Comparison of ENCODE assay signal across 1 cellular context in genomic region chr10:3197354-3198003, GRCh38.
TF ChIP-seq lines count a peak whose summit lies in the region.

No MANE protein-coding gene starts in this region.

TF ChIP-seq in GM12878, 131 proteins besides CTCF, POLR2A, EP300 and RAD21 (continued from another document):
- TF ChIP-seq MLLT1 (IDR thresholded peaks at IDR 0.05), result peak; percentile 49; the same call in 1 of the 2 replicates
- peak; percentile 39 for TF ChIP-seq PBX3 (IDR thresholded peaks at IDR 0.05; ENCODE audit: insufficient replicate concordance, low read depth, low read length)
- TF ChIP-seq, protein P1, sequence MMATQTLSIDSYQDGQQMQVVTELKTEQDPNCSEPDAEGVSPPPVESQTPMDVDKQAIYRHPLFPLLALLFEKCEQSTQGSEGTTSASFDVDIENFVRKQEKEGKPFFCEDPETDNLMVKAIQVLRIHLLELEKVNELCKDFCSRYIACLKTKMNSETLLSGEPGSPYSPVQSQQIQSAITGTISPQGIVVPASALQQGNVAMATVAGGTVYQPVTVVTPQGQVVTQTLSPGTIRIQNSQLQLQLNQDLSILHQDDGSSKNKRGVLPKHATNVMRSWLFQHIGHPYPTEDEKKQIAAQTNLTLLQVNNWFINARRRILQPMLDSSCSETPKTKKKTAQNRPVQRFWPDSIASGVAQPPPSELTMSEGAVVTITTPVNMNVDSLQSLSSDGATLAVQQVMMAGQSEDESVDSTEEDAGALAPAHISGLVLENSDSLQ (IDR thresholded peaks at IDR 0.05), result peak; percentile 82
- TF ChIP-seq RAD51 (IDR thresholded peaks at IDR 0.05), result no peak
- TF ChIP-seq DPF2 (IDR thresholded peaks at IDR 0.05), result peak; percentile 84
- TF ChIP-seq RB1 (IDR thresholded peaks at IDR 0.05; ENCODE audit: borderline replicate concordance), result no peak
- TF ChIP-seq CBFB (IDR thresholded peaks at IDR 0.05; ENCODE audit: low read depth), result peak; percentile 83
- TF ChIP-seq, protein P2, sequence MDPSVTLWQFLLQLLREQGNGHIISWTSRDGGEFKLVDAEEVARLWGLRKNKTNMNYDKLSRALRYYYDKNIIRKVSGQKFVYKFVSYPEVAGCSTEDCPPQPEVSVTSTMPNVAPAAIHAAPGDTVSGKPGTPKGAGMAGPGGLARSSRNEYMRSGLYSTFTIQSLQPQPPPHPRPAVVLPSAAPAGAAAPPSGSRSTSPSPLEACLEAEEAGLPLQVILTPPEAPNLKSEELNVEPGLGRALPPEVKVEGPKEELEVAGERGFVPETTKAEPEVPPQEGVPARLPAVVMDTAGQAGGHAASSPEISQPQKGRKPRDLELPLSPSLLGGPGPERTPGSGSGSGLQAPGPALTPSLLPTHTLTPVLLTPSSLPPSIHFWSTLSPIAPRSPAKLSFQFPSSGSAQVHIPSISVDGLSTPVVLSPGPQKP (IDR thresholded peaks at IDR 0.05; ENCODE audit: low read depth, low read length), result no peak
- TF ChIP-seq SREBF1 (IDR thresholded peaks at IDR 0.05; ENCODE audit: low read length), result no peak
- peak; percentile 97 for TF ChIP-seq BCL11A (IDR thresholded peaks at IDR 0.05; ENCODE audit: low read depth, low read length)
- 0 out of 4 replicates have a peak, but pooled peaks of 1 of the 2 experiments have one; percentile 41 for TF ChIP-seq CEBPB (IDR thresholded peaks at IDR 0.05; ENCODE audit: borderline replicate concordance in 1 of 2, low read depth in 2 of 2, low read length in 2 of 2)
- 0 out of 2 replicates have a peak, but pooled peaks have one; percentile 16 for TF ChIP-seq TCF7 (IDR thresholded peaks at IDR 0.05; ENCODE audit: borderline replicate concordance)
- TF ChIP-seq WRNIP1 (IDR thresholded peaks at IDR 0.05; ENCODE audit: borderline replicate concordance, low read depth, low read length), result no peak
- TF ChIP-seq POLR2AphosphoS5 (IDR thresholded peaks at IDR 0.05; ENCODE audit: low read length), result no peak
- no peak for TF ChIP-seq SIN3A (IDR thresholded peaks at IDR 0.05; ENCODE audit: low read depth, low read length)
- 0 out of 2 replicates have a peak, but pooled peaks have one; percentile 36 for TF ChIP-seq NBN (IDR thresholded peaks at IDR 0.05)
- 0 out of 2 replicates have a peak, but pooled peaks have one; percentile 30 for TF ChIP-seq MEF2A (IDR thresholded peaks at IDR 0.05; ENCODE audit: insufficient read depth, low read depth, low read length)
